In the genomic region with DNA sequence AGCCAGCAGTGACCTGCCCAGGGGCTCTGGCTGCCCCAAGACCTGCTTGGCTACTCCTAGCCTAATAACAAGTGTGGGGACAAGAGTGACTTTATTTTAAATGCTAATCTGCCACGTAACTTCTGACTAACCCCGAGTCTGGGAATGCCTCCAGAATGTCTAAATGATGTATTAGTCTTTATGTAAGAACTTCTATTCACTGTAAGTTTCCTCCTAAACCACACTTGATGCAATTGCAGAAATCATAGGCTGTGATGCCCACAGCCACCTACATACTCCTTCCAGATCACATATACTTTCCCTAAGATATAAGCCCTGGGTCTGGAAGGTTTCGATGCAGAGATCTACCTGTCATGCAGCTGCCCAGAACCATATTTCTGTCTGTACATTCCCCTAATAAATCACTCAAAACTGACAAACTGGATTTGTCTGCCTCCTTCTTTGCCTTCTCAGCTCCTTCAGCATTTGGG, we compare ENCODE assay signal across 14 cellular contexts. TPM values are rescaled to one million over a fixed set of nuclear protein-coding genes. Genes with fewer than 3 reads are reported as not detected.
DNase-seq lines count a peak whose midpoint lies in the region; ATAC-seq lines count a peak whose summit lies in the region.
"Had no signal": no experiment of that assay in that cellular context is flagged by ENCODE, and none has a peak within 500 bp of the region (broad histone marks: within the 10 kb centered on the region; RNA-seq: fewer than 3 reads in every experiment).

No MANE protein-coding gene starts in this region.

- no peak overlapping the region for H3K18ac ChIP-seq in neuronal stem cell (ENCODE audit: low read length)

- H3K79me1 ChIP-seq in neuronal stem cell (ENCODE audit: low read depth, low read length), result no peaks in the 10 kb centered on the region

- H3K27ac ChIP-seq in neuronal stem cell (replicated peaks; ENCODE audit: low read length), result no peak overlapping the region
- H3K27ac ChIP-seq: colonic mucosa, neutrophil, upper lobe of left lung, WERI-Rb-1 had no signal

- H2BK15ac ChIP-seq in neuronal stem cell (ENCODE audit: low read length), result no peak overlapping the region

- H3K23ac ChIP-seq in neuronal stem cell (ENCODE audit: low read depth, low read length, poor library complexity), result no peak overlapping the region

- no peaks in the 10 kb centered on the region for H3K36me3 ChIP-seq in neuronal stem cell (replicated peaks in 1 of 2; ENCODE audit: control insufficient read depth in 2 of 2, insufficient read depth in 2 of 2, low read length in 2 of 2)
- H3K36me3 ChIP-seq: colonic mucosa, neutrophil, upper lobe of left lung, WERI-Rb-1 had no signal

- ATAC-seq in HG02798 (IDR thresholded peaks at IDR 0.05; ENCODE audit: poor library complexity, unreplicated experiment), result no peak
- ATAC-seq: GM23338 had no signal

- H3K9me3 ChIP-seq in neuronal stem cell (replicated peaks in 1 of 2; ENCODE audit: control insufficient read depth in 2 of 2, insufficient read depth in 1 of 2, low read depth in 1 of 2, low read length in 2 of 2), result no peaks in the 10 kb centered on the region
- H3K9me3 ChIP-seq: colonic mucosa, neutrophil, upper lobe of left lung had no signal

- H3K14ac ChIP-seq in neuronal stem cell (ENCODE audit: low read length), result no peak overlapping the region

- H3K27me3 ChIP-seq in neuronal stem cell (ENCODE audit: control insufficient read depth in 3 of 3, insufficient read depth in 3 of 3, low read depth in 1 of 3, low read length in 3 of 3), result no peaks in the 10 kb centered on the region
- H3K27me3 ChIP-seq: colonic mucosa, upper lobe of left lung had no signal

- no peak overlapping the region for H2BK5ac ChIP-seq in neuronal stem cell (ENCODE audit: low read length)

- H2BK120ac ChIP-seq in neuronal stem cell (ENCODE audit: low read depth, low read length), result no peak overlapping the region

- H2BK12ac ChIP-seq in neuronal stem cell (ENCODE audit: low read length), result no peak overlapping the region

- DNase-seq in HCEC 1CT (peak; percentile 90), amniotic epithelial cell (ENCODE audit: low read depth) (peak; percentile 93), glomerular visceral epithelial cell (ENCODE audit: extremely low spot score) (peak; percentile 29), stromal cell of bone marrow (ENCODE audit: low read depth) (peak; percentile 90), activated gamma-delta T cell treated with Interleukin-2 at 50 U/mL for 16 hours (no peak), neuronal stem cell (ENCODE audit: low spot score) (no peak)
- DNase-seq: colonic mucosa, DND-41, NCI-H1436, upper lobe of left lung, WERI-Rb-1 had no signal

- H3K9ac ChIP-seq in neuronal stem cell (ENCODE audit: low read depth, low read length, poor library complexity), result no peak overlapping the region

- no peak overlapping the region for H3K4ac ChIP-seq in neuronal stem cell (ENCODE audit: low read length)

- no peak overlapping the region for H3K4me3 ChIP-seq in neuronal stem cell (ENCODE audit: low read length in 2 of 2)
- H3K4me3 ChIP-seq: colonic mucosa, GM23338, upper lobe of left lung had no signal

- no peak overlapping the region for H2AFZ ChIP-seq in neuronal stem cell (ENCODE audit: low read length)
- H2AFZ ChIP-seq: GM23338 had no signal

- WGBS in neuronal stem cell (ENCODE audit: extremely low coverage in 2 of 2, insufficient read length in 2 of 2, insufficient replicate concordance in 1 of 2), 2 donors, result no CpG with 5 or more reads among the region's 3 CpGs

- no peaks in the 10 kb centered on the region for H3K4me1 ChIP-seq in neuronal stem cell (ENCODE audit: control insufficient read depth in 2 of 2, insufficient read depth in 1 of 2, low read depth in 1 of 2, low read length in 2 of 2)

- no peak overlapping the region for H4K91ac ChIP-seq in neuronal stem cell (ENCODE audit: low read depth, low read length, poor library complexity)

- H2AK5ac ChIP-seq in neuronal stem cell (ENCODE audit: low read depth, low read length), result no peak overlapping the region

- no peak overlapping the region for H3K4me2 ChIP-seq in neuronal stem cell (ENCODE audit: insufficient read depth, low read length, poor library complexity, severe bottlenecking)
- H3K4me2 ChIP-seq: GM23338 had no signal

- no peak overlapping the region for H4K8ac ChIP-seq in neuronal stem cell (ENCODE audit: low read depth, low read length)

RNA-seq across cellular contexts. Expression of gene VPS45, which starts 5.9 kb away (rescaled TPM):
- polyA plus RNA-seq in neuronal stem cell (2013, experiment 1 of 2), result 25.2 TPM
- polyA plus RNA-seq in neuronal stem cell (2013, experiment 2 of 2), result 24.5 TPM

RNA-seq across cellular contexts. Expression of gene OTUD7B, which starts 51.1 kb away (rescaled TPM):
- 5.4 TPM for polyA plus RNA-seq in neuronal stem cell (2013, experiment 1 of 2)
- polyA plus RNA-seq in neuronal stem cell (2013, experiment 2 of 2), result 6.0 TPM

Comparison
In these comparisons a context has a peak if more than half of its experiments do, and no peak if none do; other contexts are left out.
1. DNase-seq: peak in HCEC 1CT (single experiment), amniotic epithelial cell (single experiment), glomerular visceral epithelial cell (single experiment) and stromal cell of bone marrow (single experiment); none in activated gamma-delta T cell treated with Interleukin-2 at 50 U/mL for 16 hours (single experiment) and neuronal stem cell (single experiment).